Comparison of ENCODE assay signal across 9 cellular contexts in genomic region chr12:7444537-7444936, GRCh38. TPM values are rescaled to one million over a fixed set of nuclear protein-coding genes. Genes with fewer than 3 reads are reported as not detected.
"Had no signal": no experiment of that assay in that cellular context is flagged by ENCODE, and none has a peak within 500 bp of the region (broad histone marks: within the 10 kb centered on the region; RNA-seq: fewer than 3 reads in every experiment).

No MANE protein-coding gene starts in this region.

- H2AFZ ChIP-seq: GM23338 had no signal

- H3K4me3 ChIP-seq: GM23338 had no signal

- H3K4me3 Mint-ChIP-seq: GM23338, H9, IgD-negative memory B cell had no signal

- DNase-seq: H9, HCEC 1CT, KG1 had no signal

- FAIRE-seq: H1, H54 had no signal

- H3K36me3 Mint-ChIP-seq: IgD-negative memory B cell had no signal

- H3K27ac Mint-ChIP-seq: GM23338, H9, IgD-negative memory B cell had no signal

- H3K4me2 ChIP-seq: GM23338 had no signal

- ATAC-seq: GM23338 had no signal

- H3K27ac ChIP-seq: HL-60 had no signal

RNA-seq across cellular contexts. Expression of gene CD163L1, which starts 0.6 kb away (rescaled TPM):
- polyA plus RNA-seq: IgD-negative memory B cell had no signal

RNA-seq across cellular contexts. Expression of gene CD163, which starts 59.0 kb away (rescaled TPM):
- total RNA-seq: GM23338, H1, HT1080 had no signal
- polyA plus RNA-seq: GM23338 had no signal
